ENCODE assay signal across 2 cellular contexts in the genomic region with DNA sequence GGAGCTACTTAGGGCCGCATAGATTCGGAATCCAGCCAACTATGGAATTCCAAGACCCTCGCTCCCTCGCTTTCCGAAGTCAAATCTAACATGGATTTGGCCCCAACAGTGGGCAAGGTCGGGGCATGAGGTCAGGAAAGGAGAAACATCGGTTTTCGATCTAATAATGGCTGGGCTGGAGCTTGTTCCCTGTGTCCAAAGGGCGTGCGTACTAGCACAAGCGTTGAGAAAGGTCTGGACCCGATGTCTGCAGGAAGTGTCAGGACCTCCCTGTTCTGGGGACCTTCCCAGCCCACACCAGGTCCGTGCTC.
TF ChIP-seq lines count a peak whose summit lies in the region.

No MANE protein-coding gene starts in this region.

TF ChIP-seq in GM23338, 12 proteins besides CTCF, POLR2A, EP300 and RAD21:
- TF ChIP-seq POLR2AphosphoS5 (IDR thresholded peaks at IDR 0.05; ENCODE audit: low read depth) (no peak), EZH2 (IDR thresholded peaks at IDR 0.05; ENCODE audit: low read depth, unreplicated experiment) (peak; percentile 57)

TF ChIP-seq in GM12878, 131 proteins besides CTCF, POLR2A, EP300 and RAD21:
- TF ChIP-seq ESRRA (IDR thresholded peaks at IDR 0.05; ENCODE audit: low read length): no peak
- TF ChIP-seq WRNIP1 (IDR thresholded peaks at IDR 0.05; ENCODE audit: borderline replicate concordance, low read depth, low read length): no peak
- no peak for TF ChIP-seq POLR2AphosphoS2 (IDR thresholded peaks at IDR 0.05; ENCODE audit: low read depth, low read length)
- no peak for TF ChIP-seq CBX5 (IDR thresholded peaks at IDR 0.05; ENCODE audit: low read depth)
- no peak for TF ChIP-seq MXI1 (IDR thresholded peaks at IDR 0.05; ENCODE audit: low read depth, low read length)
- TF ChIP-seq BCL11A (IDR thresholded peaks at IDR 0.05; ENCODE audit: low read depth, low read length): no peak
- no peak for TF ChIP-seq RAD51 (IDR thresholded peaks at IDR 0.05)
- TF ChIP-seq EZH2 (IDR thresholded peaks at IDR 0.05; ENCODE audit: borderline replicate concordance, control insufficient read depth, low read depth, low read length): no peak
- TF ChIP-seq ZBED1 (IDR thresholded peaks at IDR 0.05; ENCODE audit: borderline replicate concordance): no peak
- no peak for TF ChIP-seq RFX5 (IDR thresholded peaks at IDR 0.05; ENCODE audit: low read depth, low read length)
- TF ChIP-seq ETV6 (conservative IDR thresholded peaks at IDR 0.05 in 1 of 2, IDR thresholded peaks at IDR 0.05 in 1 of 2; ENCODE audit: borderline replicate concordance in 1 of 2, low read depth in 1 of 2): no peak
- TF ChIP-seq STAT3 (IDR thresholded peaks at IDR 0.05; ENCODE audit: low read depth, low read length): no peak
- no peak for TF ChIP-seq CBFB (IDR thresholded peaks at IDR 0.05; ENCODE audit: low read depth)
- TF ChIP-seq, protein P1, sequence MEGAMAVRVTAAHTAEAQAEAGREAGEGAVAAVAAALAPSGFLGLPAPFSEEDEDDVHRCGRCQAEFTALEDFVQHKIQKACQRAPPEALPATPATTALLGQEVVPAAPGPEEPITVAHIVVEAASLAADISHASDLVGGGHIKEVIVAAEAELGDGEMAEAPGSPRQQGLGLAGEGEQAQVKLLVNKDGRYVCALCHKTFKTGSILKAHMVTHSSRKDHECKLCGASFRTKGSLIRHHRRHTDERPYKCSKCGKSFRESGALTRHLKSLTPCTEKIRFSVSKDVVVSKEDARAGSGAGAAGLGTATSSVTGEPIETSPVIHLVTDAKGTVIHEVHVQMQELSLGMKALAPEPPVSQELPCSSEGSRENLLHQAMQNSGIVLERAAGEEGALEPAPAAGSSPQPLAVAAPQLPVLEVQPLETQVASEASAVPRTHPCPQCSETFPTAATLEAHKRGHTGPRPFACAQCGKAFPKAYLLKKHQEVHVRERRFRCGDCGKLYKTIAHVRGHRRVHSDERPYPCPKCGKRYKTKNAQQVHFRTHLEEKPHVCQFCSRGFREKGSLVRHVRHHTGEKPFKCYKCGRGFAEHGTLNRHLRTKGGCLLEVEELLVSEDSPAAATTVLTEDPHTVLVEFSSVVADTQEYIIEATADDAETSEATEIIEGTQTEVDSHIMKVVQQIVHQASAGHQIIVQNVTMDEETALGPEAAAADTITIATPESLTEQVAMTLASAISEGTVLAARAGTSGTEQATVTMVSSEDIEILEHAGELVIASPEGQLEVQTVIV (IDR thresholded peaks at IDR 0.05; ENCODE audit: borderline replicate concordance, partially characterized antibody): no peak
- no peak for TF ChIP-seq MTA3 (IDR thresholded peaks at IDR 0.05; ENCODE audit: borderline replicate concordance, low read length)
- TF ChIP-seq NR2C2 (IDR thresholded peaks at IDR 0.05; ENCODE audit: borderline replicate concordance, control insufficient read depth, insufficient read length, low read depth): no peak
- TF ChIP-seq RCOR1 (conservative IDR thresholded peaks at IDR 0.05; ENCODE audit: low read depth, low read length): no peak
- no peak for TF ChIP-seq YY1 (IDR thresholded peaks at IDR 0.05; ENCODE audit: low read depth, low read length)
- TF ChIP-seq NFYA (IDR thresholded peaks at IDR 0.05; ENCODE audit: borderline replicate concordance, low read depth, low read length): no peak
- no peak for TF ChIP-seq ATF7 (IDR thresholded peaks at IDR 0.05; ENCODE audit: low read depth)
